21 cellular contexts compared by ENCODE assay signal in the genomic region with DNA sequence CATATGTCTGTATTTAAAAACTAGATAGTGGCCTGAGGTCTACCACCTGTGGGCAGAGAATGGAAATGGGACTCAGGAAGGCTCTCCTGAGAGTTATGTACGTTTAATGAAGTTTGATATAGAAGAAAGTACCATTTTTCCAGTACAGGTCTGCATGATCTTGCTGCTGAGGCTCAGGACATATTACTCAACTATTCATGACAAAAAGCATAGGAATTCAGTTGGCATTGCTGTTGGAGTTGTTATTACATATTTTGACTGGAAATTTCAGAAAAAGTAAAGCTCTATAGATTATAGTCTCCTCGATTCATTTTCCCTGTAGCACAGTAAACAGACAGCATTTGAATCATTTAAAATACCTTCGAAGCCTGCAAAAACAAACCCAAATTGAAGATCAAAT.
DNase-seq lines count a peak whose midpoint lies in the region; ATAC-seq, FAIRE-seq and TF ChIP-seq lines count a peak whose summit lies in the region.
"Had no signal": no experiment of that assay in that cellular context is flagged by ENCODE, and none has a peak within 500 bp of the region (broad histone marks: within the 10 kb centered on the region; RNA-seq: fewer than 3 reads in every experiment).

No MANE protein-coding gene starts in this region.

- no peak for TF ChIP-seq CTCF in A549 (IDR thresholded peaks at IDR 0.05)
- no peak for TF ChIP-seq CTCF in astrocyte (IDR thresholded peaks at IDR 0.05; ENCODE audit: insufficient read depth, low read depth, low read length)
- no peak for TF ChIP-seq CTCF in fibroblast of the aortic adventitia (IDR thresholded peaks at IDR 0.05; ENCODE audit: insufficient read depth, low read length)
- TF ChIP-seq CTCF in WTC11 (IDR thresholded peaks at IDR 0.05) = no peak
- TF ChIP-seq CTCF in thyroid gland (IDR thresholded peaks at IDR 0.05) = no peak

- H3K4me1 Mint-ChIP-seq in astrocyte (ENCODE audit: low read depth, unreplicated experiment) = peaks cover 19% of the 10 kb centered on the region
- no peaks in the 10 kb centered on the region for H3K4me1 Mint-ChIP-seq in WTC11
- H3K4me1 Mint-ChIP-seq: T-cell had no signal

- no peaks in the 10 kb centered on the region for H3K9me2 ChIP-seq in GM23248 (ENCODE audit: insufficient read depth)

- CTCF ChIA-PET in A549 (lab: Yijun Ruan, JAX) (no interaction called here), WTC11 (lab: Charles Lee) (no interaction called here)

- WGBS in A549 (ENCODE audit: missing lambda C conversion rate) = 12% methylated on average over 3 of the region's 3 CpGs
- 43 to 52% methylated on average over 3 of the region's 3 CpGs for WGBS in GM23248 (ENCODE audit: low coverage in 1 of 2, low lambda C conversion rate in 2 of 2, missing lambda C conversion rate in 2 of 2), 2 experiments
- 86 to 88% methylated on average over 3 of the region's 3 CpGs for WGBS in thyroid gland, 2 donors

- H3K27me3 ChIP-seq in GM23248 (replicated peaks; ENCODE audit: insufficient read depth) = no peaks in the 10 kb centered on the region
- no peaks in the 10 kb centered on the region for H3K27me3 ChIP-seq in astrocyte (ENCODE audit: insufficient read depth, low read length)
- H3K27me3 ChIP-seq in thyroid gland = no peaks in the 10 kb centered on the region

- FAIRE-seq in A549 (lab: Jason Lieb, UNC) (no peak), astrocyte (lab: Jason Lieb, UNC) (peak; percentile 37)
- FAIRE-seq: small intestine had no signal

- ATAC-seq in A549 (no peak), WTC11 (no peak)
- ATAC-seq: left cardiac atrium; natural killer cell treated with Interleukin-12 subunit alpha and Interleukin-12 subunit beta and Interleukin-15 and Interleukin-18, amount 100 ng/mL, for 72 hours; Right ventricle myocardium inferior; T-cell had no signal

- H3K4me3 Mint-ChIP-seq in astrocyte (ENCODE audit: unreplicated experiment) (no peak overlapping the region), WTC11 (no peak overlapping the region)
- H3K4me3 Mint-ChIP-seq: CD4-positive, alpha-beta T cell; natural killer cell treated with Interleukin-12 subunit alpha and Interleukin-12 subunit beta and Interleukin-15 and Interleukin-18, amount 100 ng/mL, for 72 hours; T-cell had no signal

- TF ChIP-seq RAD21 in A549 (conservative IDR thresholded peaks at IDR 0.05 in 1 of 2, IDR thresholded peaks at IDR 0.05 in 1 of 2) = no peak

- H3K27ac Mint-ChIP-seq in astrocyte (ENCODE audit: unreplicated experiment) (peak overlapping the region; percentile 28), WTC11 (no peak overlapping the region)
- H3K27ac Mint-ChIP-seq: CD4-positive, alpha-beta T cell; natural killer cell treated with Interleukin-12 subunit alpha and Interleukin-12 subunit beta and Interleukin-15 and Interleukin-18, amount 100 ng/mL, for 72 hours; T-cell had no signal

- intact Hi-C loops in thyroid gland (cut with DNase I) = no loop called here

- H3K36me3 ChIP-seq in GM23248 (ENCODE audit: low read depth) (no peaks in the 10 kb centered on the region), astrocyte (ENCODE audit: insufficient read depth, low read length) (no peaks in the 10 kb centered on the region), thyroid gland (no peaks in the 10 kb centered on the region)

- in situ Hi-C loops in GM23248 (cut with MboI) = no loop called here
- in situ Hi-C loops in G401 (cut with HindIII; ENCODE audit: low sequenced_read_pairs) = no loop called here

- H2AFZ ChIP-seq in GM23248 (peak overlapping the region; percentile 34), astrocyte (ENCODE audit: low read depth, low read length) (no peak overlapping the region)

- H3K4me1 ChIP-seq in A549 = 0 out of 3 replicates have a peak, but pooled peaks cover 3% of the 10 kb centered on the region
- H3K4me1 ChIP-seq in GM23248 (ENCODE audit: insufficient read depth) = peaks cover 18% of the 10 kb centered on the region
- no peaks in the 10 kb centered on the region for H3K4me1 ChIP-seq in astrocyte (ENCODE audit: insufficient read depth, low read length)
- H3K4me1 ChIP-seq in thyroid gland = no peaks in the 10 kb centered on the region

- no peak for TF ChIP-seq POLR2A in A549 (IDR thresholded peaks at IDR 0.05; ENCODE audit: low read length)
- no peak for TF ChIP-seq POLR2A in thyroid gland (IDR thresholded peaks at IDR 0.05)

- H3K4me3 ChIP-seq in A549 (no peak overlapping the region), GM23248 (peak overlapping the region; percentile 35), astrocyte (ENCODE audit: insufficient read depth, low read depth, low read length) (no peak overlapping the region), fibroblast of the aortic adventitia (ENCODE audit: low read depth, low read length) (no peak overlapping the region), thyroid gland (replicated peaks in 1 of 3) (no peak overlapping the region)

- H3K79me2 ChIP-seq in GM23248 (ENCODE audit: insufficient read depth) (no peaks in the 10 kb centered on the region), astrocyte (ENCODE audit: insufficient read depth, low read length) (no peaks in the 10 kb centered on the region)

- no peak for TF ChIP-seq EP300 in A549 (IDR thresholded peaks at IDR 0.05)

- H3K27ac ChIP-seq in A549 = no peak overlapping the region
- peak overlapping the region; percentile 25 for H3K27ac ChIP-seq in GM23248
- H3K27ac ChIP-seq in astrocyte (ENCODE audit: low read depth, low read length) = no peak overlapping the region
- H3K27ac ChIP-seq in thyroid gland = no peak overlapping the region

- H3K9ac ChIP-seq in GM23248 (no peak overlapping the region), astrocyte (ENCODE audit: low read length) (no peak overlapping the region)

- H3K9me3 Mint-ChIP-seq in astrocyte (ENCODE audit: unreplicated experiment) (no peaks in the 10 kb centered on the region), WTC11 (0 out of 2 replicates have a peak, but pooled peaks cover 4% of the 10 kb centered on the region)
- H3K9me3 Mint-ChIP-seq: CD4-positive, alpha-beta T cell; T-cell had no signal

- H3K27me3 Mint-ChIP-seq in astrocyte (ENCODE audit: low read depth, unreplicated experiment) (no peaks in the 10 kb centered on the region), WTC11 (ENCODE audit: low read depth) (no peaks in the 10 kb centered on the region)
- H3K27me3 Mint-ChIP-seq: CD4-positive, alpha-beta T cell; natural killer cell treated with Interleukin-12 subunit alpha and Interleukin-12 subunit beta and Interleukin-15 and Interleukin-18, amount 100 ng/mL, for 72 hours had no signal

- peaks cover 10% of the 10 kb centered on the region; the same call in 1 of the 2 replicates for H3F3A ChIP-seq in GM23248 (ENCODE audit: insufficient read depth)

- POLR2A ChIA-PET in A549 (lab: Yijun Ruan, JAX) (no interaction called here), WTC11 (lab: Charles Lee) (no interaction called here)

- DNase-seq in A549 (ENCODE audit: low read depth in 1 of 2, low spot score in 1 of 2) (no peak), GM23248 (peak; percentile 70), astrocyte (ENCODE audit: low read depth) (peak; percentile 41), fibroblast of the aortic adventitia (ENCODE audit: low read depth) (peak; percentile 75), WTC11 (ENCODE audit: low spot score) (no peak), thyroid gland (no peak), G401 (ENCODE audit: low spot score) (no peak)
- DNase-seq in activated naive CD4-positive, alpha-beta T cell treated with anti-CD3 and anti-CD28 coated beads, Interleukin-2, amount 50 U/mL, for 16 hours = no peak
- DNase-seq: activated CD4-positive, alpha-beta T cell treated with anti-CD3 and anti-CD28 coated beads for 4 hours; CD4-positive, alpha-beta T cell; DMS153; Karpas-422; left cardiac atrium; NCI-H1092 treated with DMSO at 0.1 percent for 48 hours; NCI-H524 treated with DMSO at 0.1 percent for 48 hours; posterior cingulate gyrus; small intestine; stimulated activated CD4-positive, alpha-beta T cell treated with anti-CD3 and anti-CD28 coated beads, Interleukin-4, amount 100 ng/mL, for 24 hours; T-cell had no signal

- H3K4me2 ChIP-seq in A549 (0 out of 3 replicates have a peak overlapping the region, but pooled peaks have one; percentile 10), GM23248 (ENCODE audit: unreplicated experiment) (peak overlapping the region; percentile 71), astrocyte (ENCODE audit: low read length) (no peak overlapping the region)

- H3K36me3 Mint-ChIP-seq in astrocyte (ENCODE audit: low read depth, unreplicated experiment) (no peaks in the 10 kb centered on the region), WTC11 (no peaks in the 10 kb centered on the region)
- H3K36me3 Mint-ChIP-seq: natural killer cell treated with Interleukin-12 subunit alpha and Interleukin-12 subunit beta and Interleukin-15 and Interleukin-18, amount 100 ng/mL, for 72 hours; T-cell had no signal

- H3K9me3 ChIP-seq in A549 = no peaks in the 10 kb centered on the region
- no peaks in the 10 kb centered on the region for H3K9me3 ChIP-seq in GM23248 (ENCODE audit: low read depth)
- no peaks in the 10 kb centered on the region for H3K9me3 ChIP-seq in astrocyte (ENCODE audit: insufficient read depth, low read depth, low read length)
- H3K9me3 ChIP-seq in thyroid gland = no peaks in the 10 kb centered on the region

- H4K20me1 ChIP-seq in GM23248 (ENCODE audit: insufficient read depth) (no peaks in the 10 kb centered on the region), astrocyte (ENCODE audit: insufficient read depth, low read length) (no peaks in the 10 kb centered on the region)

TF ChIP-seq in A549, 52 proteins besides CTCF, POLR2A, EP300 and RAD21 (continues in another document):
- TF ChIP-seq RCOR1 (IDR thresholded peaks at IDR 0.05; ENCODE audit: low read depth, low read length) (no peak), HEYL (CRISPR knock-in tag; IDR thresholded peaks at IDR 0.05) (no peak), NR3C1 (IDR thresholded peaks at IDR 0.05) (no peak), HDAC2 (IDR thresholded peaks at IDR 0.05) (no peak), CBX8 (IDR thresholded peaks at IDR 0.05) (no peak), MAZ (IDR thresholded peaks at IDR 0.05; ENCODE audit: borderline replicate concordance, low read depth, low read length) (no peak), PHF8 (IDR thresholded peaks at IDR 0.05; ENCODE audit: borderline replicate concordance, low read depth) (no peak)

TF ChIP-seq in WTC11, 78 proteins besides CTCF, POLR2A, EP300 and RAD21 (continues in another document):
- TF ChIP-seq TEAD1 (CRISPR knock-in tag; IDR thresholded peaks at IDR 0.05) (no peak), NFYB (CRISPR knock-in tag; conservative IDR thresholded peaks at IDR 0.05; ENCODE audit: low read depth) (no peak)

Comparison
In these comparisons a context has a peak if more than half of its experiments do, and no peak if none do; other contexts are left out.
1. DNase-seq: peak in GM23248 (single experiment), astrocyte (single experiment) and fibroblast of the aortic adventitia (single experiment); none in A549 (0 of 2), activated naive CD4-positive, alpha-beta T cell treated with anti-CD3 and anti-CD28 coated beads, Interleukin-2, amount 50 U/mL, for 16 hours (single experiment), WTC11 (single experiment), thyroid gland (0 of 2) and G401 (single experiment).